ENCODE assay signal across 7 cellular contexts in genomic region chr17:61586031-61586566, GRCh38.
"Had no signal": no experiment of that assay in that cellular context is flagged by ENCODE, and none has a peak within 500 bp of the region (broad histone marks: within the 10 kb centered on the region; RNA-seq: fewer than 3 reads in every experiment).

No MANE protein-coding gene starts in this region.

- DNase-seq: GDM1, GF-D8 had no signal

- FAIRE-seq: G401.6, GM12891, GM12892, GM18507, GM19239 had no signal
